Comparison of ENCODE assay signal across 24 cellular contexts in the genomic region with DNA sequence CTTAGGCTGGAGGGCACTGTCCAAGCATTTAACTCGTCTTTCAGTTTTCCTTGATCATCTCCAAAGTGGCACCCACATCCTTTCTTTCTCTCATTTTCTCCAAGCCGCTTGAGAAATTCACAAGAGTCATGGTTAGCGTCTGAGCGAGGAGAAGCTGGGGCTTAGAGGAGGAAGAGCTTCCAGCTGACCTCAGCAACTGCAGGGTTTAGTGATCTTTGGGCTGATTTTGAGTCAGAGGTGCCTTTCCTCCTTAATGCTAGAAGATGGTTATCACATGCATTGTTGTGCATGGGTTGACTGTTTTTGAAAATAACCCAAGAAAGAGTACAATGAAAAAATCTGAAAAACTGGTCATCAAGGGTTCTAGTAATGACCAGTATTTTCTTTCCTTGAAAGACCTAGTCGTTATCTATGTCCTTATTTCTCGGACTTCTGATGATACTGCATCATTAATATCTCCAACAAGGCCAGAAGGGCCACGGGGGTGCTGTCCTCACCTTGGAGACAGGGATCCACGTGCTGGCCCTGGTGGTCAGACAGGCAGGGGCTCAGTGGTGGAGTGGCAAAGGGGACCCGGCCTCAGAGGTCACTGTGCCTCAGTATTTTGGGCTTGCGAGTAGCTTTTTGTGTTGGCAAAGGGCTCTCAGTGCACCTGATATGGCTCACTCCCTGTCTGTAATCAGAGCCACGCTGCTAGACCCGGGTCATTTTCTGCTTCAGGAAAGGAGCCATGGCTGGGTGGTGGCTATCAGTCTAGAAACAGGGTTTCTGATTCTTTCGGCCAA.
DNase-seq lines count a peak whose midpoint lies in the region; ATAC-seq and TF ChIP-seq lines count a peak whose summit lies in the region.
"Had no signal": no experiment of that assay in that cellular context is flagged by ENCODE, and none has a peak within 500 bp of the region (broad histone marks: within the 10 kb centered on the region; RNA-seq: fewer than 3 reads in every experiment).

No MANE protein-coding gene starts in this region.

- no peak for DNase-seq in activated T-cell treated with anti-CD3 and anti-CD28 coated beads, Interleukin-2, amount 50 U/mL, for 24 hours
- no peak for DNase-seq in activated T-cell treated with anti-CD3 and anti-CD28 coated beads, Interleukin-2, amount 50 U/mL, for 1 hour
- peak; percentile 43 for DNase-seq in GM13977 (ENCODE audit: low spot score)
- peak; percentile 39 for DNase-seq in activated T-helper 2 cell treated with anti-CD3 and anti-CD28 coated beads, Interferon-gamma antibody, Interleukin-2, Interleukin-4, amounts not matched to agents 10 μg/mL and 5 μg/mL and 100 μg/mL, durations not matched to agents 14 hours and 24 hours and 36 hours (ENCODE audit: low spot score)
- DNase-seq in trophoblast cell: peak in 1 of 2 donors; percentile 18
- DNase-seq: amniotic stem cell; dorsolateral prefrontal cortex; foreskin keratinocyte; GF-D8; KBM-7; kidney glomerular epithelial cell; mesendoderm; NCI-H1930; NK-92 treated with Interleukin-12 subunit alpha and Interleukin-12 subunit beta, amount 100 ng/mL, for 24 hours; RPMI8226; testis had no signal

- peaks cover 4% of the 10 kb centered on the region for H3K79me2 ChIP-seq in trophoblast cell (ENCODE audit: control insufficient read depth, insufficient read depth, low read length, poor library complexity)

- no peak overlapping the region for H3K4ac ChIP-seq in trophoblast cell (ENCODE audit: low read depth, low read length)

- H3K27ac Mint-ChIP-seq in activated T-cell treated with anti-CD3 and anti-CD28 coated beads, Interleukin-2, amount 50 U/mL, for 24 hours: peak overlapping the region; percentile 51
- H3K27ac Mint-ChIP-seq in activated T-helper 2 cell treated with anti-CD3 and anti-CD28 coated beads, Interferon-gamma antibody, Interleukin-2, Interleukin-4, amounts not matched to agents 10 μg/mL and 5 μg/mL and 100 μg/mL, durations not matched to agents 14 hours and 24 hours and 36 hours: peak overlapping the region; percentile 90
- H3K27ac Mint-ChIP-seq: CD14-positive monocyte, nephron had no signal

- H2BK12ac ChIP-seq in trophoblast cell (ENCODE audit: low read length): peak overlapping the region; percentile 74

- no peak overlapping the region for H4K8ac ChIP-seq in trophoblast cell (ENCODE audit: low read depth, low read length)

- H3K79me1 ChIP-seq in trophoblast cell (ENCODE audit: low read length): peaks cover 27% of the 10 kb centered on the region

- H3K4me1 ChIP-seq in trophoblast cell (ENCODE audit: control insufficient read depth in 1 of 2, insufficient read depth in 2 of 2, low read length in 2 of 2): peaks cover 25 to 26% of the 10 kb centered on the region in 2 experiments
- H3K4me1 ChIP-seq: foreskin keratinocyte, testis had no signal

- H3K23ac ChIP-seq in trophoblast cell (ENCODE audit: low read length): no peak overlapping the region

- H3K4me3 Mint-ChIP-seq in activated T-cell treated with anti-CD3 and anti-CD28 coated beads, Interleukin-2, amount 50 U/mL, for 24 hours: no peak overlapping the region
- H3K4me3 Mint-ChIP-seq in activated T-helper 2 cell treated with anti-CD3 and anti-CD28 coated beads, Interferon-gamma antibody, Interleukin-2, Interleukin-4, amounts not matched to agents 10 μg/mL and 5 μg/mL and 100 μg/mL, durations not matched to agents 14 hours and 24 hours and 36 hours (ENCODE audit: low read depth): peak overlapping the region; percentile 49
- H3K4me3 Mint-ChIP-seq: nephron had no signal

- peak overlapping the region; percentile 7 for H4K12ac ChIP-seq in trophoblast cell (ENCODE audit: low read depth, low read length)

- peaks cover 54% of the 10 kb centered on the region for H3K4me1 Mint-ChIP-seq in activated T-cell treated with anti-CD3 and anti-CD28 coated beads, Interleukin-2, amount 50 U/mL, for 24 hours (ENCODE audit: low read depth)
- H3K4me1 Mint-ChIP-seq in activated T-helper 2 cell treated with anti-CD3 and anti-CD28 coated beads, Interferon-gamma antibody, Interleukin-2, Interleukin-4, amounts not matched to agents 10 μg/mL and 5 μg/mL and 100 μg/mL, durations not matched to agents 14 hours and 24 hours and 36 hours (ENCODE audit: low read depth): peaks cover 73% of the 10 kb centered on the region

- no peaks in the 10 kb centered on the region for H3K36me3 Mint-ChIP-seq in activated T-cell treated with anti-CD3 and anti-CD28 coated beads, Interleukin-2, amount 50 U/mL, for 24 hours (ENCODE audit: low read depth)
- peaks cover 24% of the 10 kb centered on the region for H3K36me3 Mint-ChIP-seq in activated T-helper 2 cell treated with anti-CD3 and anti-CD28 coated beads, Interferon-gamma antibody, Interleukin-2, Interleukin-4, amounts not matched to agents 10 μg/mL and 5 μg/mL and 100 μg/mL, durations not matched to agents 14 hours and 24 hours and 36 hours (ENCODE audit: low read depth)
- H3K36me3 Mint-ChIP-seq: CD14-positive monocyte had no signal

- no peak for TF ChIP-seq CTCF in GM13977 (IDR thresholded peaks at IDR 0.05; ENCODE audit: extremely low read depth, insufficient read depth, missing control alignments)

- WGBS in trophoblast cell (ENCODE audit: extremely low coverage, insufficient coverage, insufficient read length): no CpG with 5 or more reads among the region's 13 CpGs

- in situ Hi-C loops in GM13977 (cut with MboI; ENCODE audit: low pct_unique_long_range_greater_than_20kb, low sequenced_read_pairs, unreplicated experiment): no loop called here

- peaks cover 4% of the 10 kb centered on the region for H3K9me3 ChIP-seq in trophoblast cell (ENCODE audit: insufficient read depth, low read depth, low read length)
- H3K9me3 ChIP-seq: testis had no signal

- peak overlapping the region; percentile 18 for H2BK5ac ChIP-seq in trophoblast cell (ENCODE audit: low read depth, low read length, poor library complexity)

- no peaks in the 10 kb centered on the region for H3K27me3 Mint-ChIP-seq in activated T-cell treated with anti-CD3 and anti-CD28 coated beads, Interleukin-2, amount 50 U/mL, for 24 hours
- no peaks in the 10 kb centered on the region for H3K27me3 Mint-ChIP-seq in activated T-helper 2 cell treated with anti-CD3 and anti-CD28 coated beads, Interferon-gamma antibody, Interleukin-2, Interleukin-4, amounts not matched to agents 10 μg/mL and 5 μg/mL and 100 μg/mL, durations not matched to agents 14 hours and 24 hours and 36 hours (ENCODE audit: low read depth)

- peak overlapping the region; percentile 2 for H3K27ac ChIP-seq in trophoblast cell (ENCODE audit: low read depth, low read length)
- H3K27ac ChIP-seq: cardiac muscle cell, dorsolateral prefrontal cortex, epithelial cell of prostate, foreskin keratinocyte, testis had no signal

- H2AFZ ChIP-seq in trophoblast cell (ENCODE audit: insufficient read depth, low read length, poor library complexity): peak overlapping the region; percentile 50

- no peaks in the 10 kb centered on the region for H3K27me3 ChIP-seq in trophoblast cell (ENCODE audit: insufficient read depth, low read length)
- H3K27me3 ChIP-seq: cardiac muscle cell, foreskin keratinocyte, testis had no signal

- H3K36me3 ChIP-seq in trophoblast cell (ENCODE audit: control insufficient read depth in 1 of 2, insufficient read depth in 2 of 2, low read length in 2 of 2): no peaks in the 10 kb centered on the region
- H3K36me3 ChIP-seq: cardiac muscle cell had no signal

- H3K9me3 Mint-ChIP-seq in activated T-cell treated with anti-CD3 and anti-CD28 coated beads, Interleukin-2, amount 50 U/mL, for 24 hours: no peaks in the 10 kb centered on the region
- H3K9me3 Mint-ChIP-seq in activated T-helper 2 cell treated with anti-CD3 and anti-CD28 coated beads, Interferon-gamma antibody, Interleukin-2, Interleukin-4, amounts not matched to agents 10 μg/mL and 5 μg/mL and 100 μg/mL, durations not matched to agents 14 hours and 24 hours and 36 hours: no peaks in the 10 kb centered on the region
- H3K9me3 Mint-ChIP-seq: nephron had no signal

- peak overlapping the region; percentile 72 for H3K14ac ChIP-seq in trophoblast cell (ENCODE audit: low read length)

- no peak overlapping the region for H3K9ac ChIP-seq in trophoblast cell (ENCODE audit: low read length)

- H3K4me3 ChIP-seq in trophoblast cell (ENCODE audit: low read depth, low read length): no peak overlapping the region
- H3K4me3 ChIP-seq: cardiac muscle cell, dorsolateral prefrontal cortex, skin epidermis, testis had no signal

- peak overlapping the region; percentile 40 for H2BK120ac ChIP-seq in trophoblast cell (ENCODE audit: insufficient read depth, low read length, poor library complexity)

- intact Hi-C loops in activated T-helper 2 cell treated with anti-CD3 and anti-CD28 coated beads, Interferon-gamma antibody, Interleukin-2, Interleukin-4, amounts not matched to agents 10 μg/mL and 5 μg/mL and 100 μg/mL, durations not matched to agents 14 hours and 24 hours and 36 hours (cut with micrococcal nuclease): loop anchor here (1.0 to 10.0 kb wide), 7 partner anchors 25 to 363 kb away; no protein-coding TSS in a partner anchor

- H2AK5ac ChIP-seq in trophoblast cell (ENCODE audit: low read length): peak overlapping the region; percentile 36

- ATAC-seq in GM19351 (IDR thresholded peaks at IDR 0.05; ENCODE audit: unreplicated experiment) (no peak), GM21723 (IDR thresholded peaks at IDR 0.05; ENCODE audit: unreplicated experiment) (no peak), GM18861 (IDR thresholded peaks at IDR 0.05; ENCODE audit: unreplicated experiment) (no peak)
- ATAC-seq: foreskin keratinocyte had no signal

- H3K4me2 ChIP-seq in trophoblast cell (ENCODE audit: low read length): no peak overlapping the region

- peak overlapping the region; percentile 75 for H4K91ac ChIP-seq in trophoblast cell (ENCODE audit: low read depth, low read length)

- peak overlapping the region; percentile 23 for H3K18ac ChIP-seq in trophoblast cell (ENCODE audit: low read length)

Comparison
In these comparisons a context has a peak if more than half of its experiments do, and no peak if none do; other contexts are left out.
1. DNase-seq: peak in GM13977 (single experiment) and activated T-helper 2 cell treated with anti-CD3 and anti-CD28 coated beads, Interferon-gamma antibody, Interleukin-2, Interleukin-4, amounts not matched to agents 10 μg/mL and 5 μg/mL and 100 μg/mL, durations not matched to agents 14 hours and 24 hours and 36 hours (single experiment); none in activated T-cell treated with anti-CD3 and anti-CD28 coated beads, Interleukin-2, amount 50 U/mL, for 24 hours (single experiment) and activated T-cell treated with anti-CD3 and anti-CD28 coated beads, Interleukin-2, amount 50 U/mL, for 1 hour (single experiment).